20 cellular contexts compared by ENCODE assay signal in the genomic region with DNA sequence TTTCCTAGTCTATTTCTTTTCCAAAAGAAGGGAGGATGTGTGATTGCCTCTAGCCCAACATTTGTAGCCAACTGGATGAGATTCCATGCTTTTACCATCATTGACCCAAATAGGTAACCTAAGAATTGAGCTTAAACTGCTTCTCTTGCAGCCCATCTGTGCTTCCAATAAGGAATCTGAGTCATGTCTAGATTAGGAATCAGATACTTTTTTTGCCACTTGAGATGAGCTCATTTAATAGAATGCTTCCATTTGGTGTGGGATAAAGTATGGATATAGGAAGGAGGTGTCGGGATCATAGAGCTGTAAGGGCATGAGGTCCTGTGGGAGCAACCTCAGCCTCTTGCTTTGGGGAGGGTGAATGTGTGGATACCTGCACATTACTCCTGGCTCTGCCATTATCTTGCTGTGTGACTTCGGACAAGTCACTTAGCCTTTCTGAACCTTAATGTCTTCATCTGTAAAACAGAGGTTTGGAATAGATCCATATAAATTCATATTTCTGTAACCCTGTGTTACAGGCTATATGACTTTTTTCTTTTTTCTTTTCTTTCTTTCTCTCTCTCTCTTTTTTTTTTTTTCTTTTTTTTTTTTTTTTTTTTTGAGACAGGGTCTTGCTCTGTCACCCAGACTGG.
"Had no signal": no experiment of that assay in that cellular context is flagged by ENCODE, and none has a peak within 500 bp of the region (broad histone marks: within the 10 kb centered on the region; RNA-seq: fewer than 3 reads in every experiment).

No MANE protein-coding gene starts in this region.

- H2AFZ ChIP-seq: neural progenitor cell had no signal

- H3K9me3 Mint-ChIP-seq: activated CD4-positive, alpha-beta T cell treated with anti-CD3 and anti-CD28 coated beads, Interleukin-2, amount 10 ng/mL, durations not matched to agents 24 days and 14 days; activated CD8-positive, alpha-beta T cell treated with anti-CD3 and anti-CD28 coated beads for 36 hours; activated naive CD4-positive, alpha-beta T cell treated with anti-CD3 and anti-CD28 coated beads for 36 hours; neural progenitor cell; T-helper 2 cell treated with Interferon-gamma antibody and Interleukin-4, amounts not matched to agents 5 μg/mL and 100 μg/mL, for 36 hours had no signal

- H3K27ac ChIP-seq: breast epithelium, heart left ventricle, left ventricle myocardium inferior, neural progenitor cell, psoas muscle, skin epidermis had no signal

- H3K27ac Mint-ChIP-seq: activated CD4-positive, alpha-beta T cell treated with anti-CD3 and anti-CD28 coated beads, Interleukin-2, amount 10 ng/mL, durations not matched to agents 24 days and 14 days; activated CD8-positive, alpha-beta T cell treated with anti-CD3 and anti-CD28 coated beads for 36 hours; activated naive CD4-positive, alpha-beta T cell treated with anti-CD3 and anti-CD28 coated beads for 36 hours; T-helper 2 cell treated with Interferon-gamma antibody and Interleukin-4, amounts not matched to agents 5 μg/mL and 100 μg/mL, for 36 hours; type B pancreatic cell had no signal

- H3K9ac ChIP-seq: neural progenitor cell had no signal

- H3K4me2 ChIP-seq: neural progenitor cell had no signal

- H3K9me3 ChIP-seq: breast epithelium, gastroesophageal sphincter, heart left ventricle, left ventricle myocardium inferior, psoas muscle, stomach had no signal

- H3K4me3 Mint-ChIP-seq: activated CD4-positive, alpha-beta T cell treated with anti-CD3 and anti-CD28 coated beads, Interleukin-2, amount 10 ng/mL, durations not matched to agents 24 days and 14 days; activated CD8-positive, alpha-beta T cell treated with anti-CD3 and anti-CD28 coated beads for 36 hours; activated naive CD4-positive, alpha-beta T cell treated with anti-CD3 and anti-CD28 coated beads for 36 hours; neural progenitor cell; T-helper 2 cell treated with Interferon-gamma antibody and Interleukin-4, amounts not matched to agents 5 μg/mL and 100 μg/mL, for 36 hours; type B pancreatic cell had no signal

- H3K27me3 Mint-ChIP-seq: type B pancreatic cell had no signal

- H3K4me1 Mint-ChIP-seq: activated CD4-positive, alpha-beta T cell treated with anti-CD3 and anti-CD28 coated beads, Interleukin-2, amount 10 ng/mL, durations not matched to agents 24 days and 14 days had no signal

- H3K27me3 ChIP-seq: breast epithelium, gastroesophageal sphincter, heart left ventricle, neural progenitor cell had no signal

- ATAC-seq: activated CD8-positive, alpha-beta T cell treated with anti-CD3 and anti-CD28 coated beads for 36 hours; gastroesophageal sphincter; heart left ventricle; psoas muscle; right cardiac atrium had no signal

- H3K4me1 ChIP-seq: psoas muscle had no signal

- H3K4me3 ChIP-seq: breast epithelium, gastroesophageal sphincter, heart left ventricle, left ventricle myocardium inferior, neural progenitor cell, psoas muscle, skin epidermis, stomach had no signal

- H3K36me3 ChIP-seq: breast epithelium, gastroesophageal sphincter, heart left ventricle, left ventricle myocardium inferior, neural progenitor cell, stomach had no signal

- DNase-seq: activated CD4-positive, alpha-beta T cell treated with anti-CD3 and anti-CD28 coated beads, Interleukin-2, amount 10 ng/mL, durations not matched to agents 24 days and 14 days; activated CD4-positive, CD25-positive, alpha-beta regulatory T cell; activated CD8-positive, alpha-beta T cell treated with anti-CD3 and anti-CD28 coated beads for 36 hours; activated naive CD4-positive, alpha-beta T cell treated with anti-CD3 and anti-CD28 coated beads for 36 hours; activated T-cell treated with anti-CD3 and anti-CD28 coated beads, Interleukin-2, amount 50 U/mL, for 1 hour; cortex of kidney; heart left ventricle; left ventricle myocardium inferior; mammary epithelial cell; psoas muscle; right cardiac atrium; stimulated activated CD4-positive, alpha-beta T cell treated with anti-CD3 and anti-CD28 coated beads, Interleukin-15, amount 100 ng/mL, for 24 hours; stimulated activated CD4-positive, alpha-beta T cell treated with anti-CD3 and anti-CD28 coated beads, Interleukin-2, amount 100 ng/mL, for 48 hours; stomach had no signal
